In genomic region chr20:34525709-34526416, GRCh38 we compare ENCODE assay signal across 8 cellular contexts. TPM values are rescaled to one million over a fixed set of nuclear protein-coding genes. Genes with fewer than 3 reads are reported as not detected.
DNase-seq lines count a peak whose midpoint lies in the region; ATAC-seq, FAIRE-seq and TF ChIP-seq lines count a peak whose summit lies in the region.

No MANE protein-coding gene starts in this region.

- ATAC-seq in GM18498 (IDR thresholded peaks at IDR 0.05; ENCODE audit: unreplicated experiment) (no peak), GM21423 (IDR thresholded peaks at IDR 0.05; ENCODE audit: unreplicated experiment) (no peak)

- DNase-seq in HCEC 1CT (peak; percentile 99), SW 1271 (lab: John Stamatoyannopoulos, UW) (peak; percentile 100), fibroblast of pulmonary artery (ENCODE audit: low read depth) (peak; percentile 99), occipital lobe (lab: John Stamatoyannopoulos, UW) (peak; percentile 52), GM12891 (ENCODE audit: insufficient read length, low spot score) (no peak), cerebellum (ENCODE audit: low spot score) (no peak)

- no peak overlapping the region for H3K4me3 ChIP-seq in fibroblast of pulmonary artery (replicated peaks; ENCODE audit: low read depth, low read length)

- FAIRE-seq in GM12891 (lab: Jason Lieb, UNC): no peak

- no peak for TF ChIP-seq POLR2A in GM12891 (IDR thresholded peaks at IDR 0.05; ENCODE audit: low read depth, low read length)

- TF ChIP-seq CTCF in fibroblast of pulmonary artery (IDR thresholded peaks at IDR 0.05; ENCODE audit: low read length, missing control alignments): no peak

TF ChIP-seq in GM12891, 5 proteins besides CTCF, POLR2A, EP300 and RAD21:
- no peak for TF ChIP-seq SPI1 (IDR thresholded peaks at IDR 0.05; ENCODE audit: low read depth, low read length)
- TF ChIP-seq TAF1 (IDR thresholded peaks at IDR 0.05; ENCODE audit: low read depth, low read length): no peak
- no peak for TF ChIP-seq PAX5 (IDR thresholded peaks at IDR 0.05; ENCODE audit: insufficient read depth, low read length, severe bottlenecking)
- TF ChIP-seq POLR2AphosphoS5 (IDR thresholded peaks at IDR 0.05; ENCODE audit: low read depth, low read length): no peak
- no peak for TF ChIP-seq POU2F2 (IDR thresholded peaks at IDR 0.05; ENCODE audit: low read depth, low read length)

RNA-seq across cellular contexts. Expression of gene DYNLRB1, which starts 9.6 kb away (rescaled TPM):
- total RNA-seq in occipital lobe (33.5 TPM), cerebellum (43.8 TPM)
- polyA plus RNA-seq in GM12891 (2012; ENCODE audit: low read depth, missing spikeins): 186 TPM

RNA-seq across cellular contexts. Expression of gene MAP1LC3A, which starts 32.7 kb away (rescaled TPM):
- total RNA-seq in occipital lobe: 30.7 TPM
- 1.7 TPM for polyA plus RNA-seq in GM12891 (2012; ENCODE audit: low read depth, missing spikeins)
- total RNA-seq in cerebellum: 27.9 TPM

Comparison
In these comparisons a context has a peak if more than half of its experiments do, and no peak if none do; other contexts are left out.
1. DNase-seq: peak in HCEC 1CT (single experiment), SW 1271 (2 of 2), fibroblast of pulmonary artery (single experiment) and occipital lobe (single experiment); none in GM12891 (single experiment) and cerebellum (single experiment).